In the genomic region with DNA sequence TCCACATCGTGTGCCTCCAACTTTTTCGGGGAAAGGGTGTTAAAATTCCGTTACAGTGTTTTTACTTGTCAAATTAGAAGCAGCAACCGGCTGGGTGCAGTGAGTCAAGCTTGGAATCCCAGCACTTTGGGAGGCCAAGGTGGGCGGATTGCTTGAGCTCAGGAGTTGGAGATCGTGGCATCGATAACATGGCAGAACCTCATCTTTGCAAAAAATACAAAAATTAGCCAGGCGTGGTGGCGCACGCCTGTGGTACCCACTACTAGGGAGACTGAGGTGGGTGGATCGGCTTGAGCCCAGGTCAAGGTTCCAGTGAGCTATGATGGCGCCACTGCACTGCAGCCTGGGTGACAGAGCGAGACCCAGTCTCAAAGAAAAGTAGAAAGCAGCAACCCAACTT, we compare ENCODE assay signal across 9 cellular contexts. TPM values are rescaled to one million over a fixed set of nuclear protein-coding genes. Genes with fewer than 3 reads are reported as not detected.
DNase-seq lines count a peak whose midpoint lies in the region; ATAC-seq, FAIRE-seq and TF ChIP-seq lines count a peak whose summit lies in the region.
"Had no signal": no experiment of that assay in that cellular context is flagged by ENCODE, and none has a peak within 500 bp of the region (broad histone marks: within the 10 kb centered on the region; RNA-seq: fewer than 3 reads in every experiment).

No MANE protein-coding gene starts in this region.

- TF ChIP-seq RAD21 in HepG2 (CRISPR knock-in tag; IDR thresholded peaks at IDR 0.05) = no peak

- H3K4me1 Mint-ChIP-seq in activated CD4-positive, alpha-beta T cell treated with anti-CD3 and anti-CD28 coated beads, Interleukin-2, amount 10 ng/mL, durations not matched to agents 7 days and 5 days = peaks cover 58% of the 10 kb centered on the region
- peaks cover 29% of the 10 kb centered on the region for H3K4me1 Mint-ChIP-seq in astrocyte (ENCODE audit: low read depth, unreplicated experiment)

- H3K27ac ChIP-seq in astrocyte (ENCODE audit: low read depth, low read length) (no peak overlapping the region), HepG2 (ENCODE audit: extremely low read length, insufficient read depth, low read length) (peak overlapping the region; percentile 72), thymus (ENCODE audit: low read depth) (peak overlapping the region; percentile 90)

- WGBS in HepG2 (ENCODE audit: low lambda C conversion rate) = 44% methylated on average over 12 of the region's 13 CpGs
- 78% methylated on average over 13 of the region's 13 CpGs for WGBS in thymus

- H3K9ac ChIP-seq in astrocyte (ENCODE audit: low read length) (peak overlapping the region; percentile 91), HepG2 (ENCODE audit: insufficient read depth, low read depth, low read length) (peak overlapping the region; percentile 78)

- H3K4me1 ChIP-seq in astrocyte (ENCODE audit: insufficient read depth, low read length) (peaks cover 22% of the 10 kb centered on the region), HepG2 (ENCODE audit: insufficient read depth, low read length) (peaks cover 42% of the 10 kb centered on the region), thymus (ENCODE audit: control insufficient read depth, insufficient read depth, low read length) (peaks cover 31% of the 10 kb centered on the region)

- BruUV-seq in HepG2 (replicated peaks; lab: Mats Ljungman, UMichigan) = no TSS peak

- TF ChIP-seq EP300 in HepG2 (IDR thresholded peaks at IDR 0.05; ENCODE audit: low read depth in 2 of 2, low read length in 2 of 2) (no peak), HepG2 (CRISPR knock-in tag; IDR thresholded peaks at IDR 0.05; ENCODE audit: borderline replicate concordance) (no peak)

- CTCF ChIA-PET in activated CD4-positive, alpha-beta T cell treated with anti-CD3 and anti-CD28 coated beads, Interleukin-2, amount 10 ng/mL, durations not matched to agents 7 days and 5 days (lab: Charles Lee) = interaction anchor here (0.6 to 1.7 kb wide), 7 partner anchors 11 to 250 kb away, joined by 3 to 7 read pairs (median 4); no protein-coding TSS in a partner anchor
- CTCF ChIA-PET in HepG2 (lab: Yijun Ruan, JAX; ENCODE audit: low intra/inter-chr PET ratio, low total read pairs) = no interaction called here

- H3K27ac Mint-ChIP-seq in activated CD4-positive, alpha-beta T cell treated with anti-CD3 and anti-CD28 coated beads, Interleukin-2, amount 10 ng/mL, durations not matched to agents 7 days and 5 days = peak overlapping the region; percentile 98
- peak overlapping the region; percentile 94 for H3K27ac Mint-ChIP-seq in astrocyte (ENCODE audit: unreplicated experiment)

- H2AFZ ChIP-seq in astrocyte (ENCODE audit: low read depth, low read length) = no peak overlapping the region
- H2AFZ ChIP-seq in HepG2 (ENCODE audit: low read length) = no peak overlapping the region

- in situ Hi-C loops in HepG2 (cut with HindIII; ENCODE audit: extremely low pct_ligation_motif_present, low pct_unique_long_range_greater_than_20kb) = loop anchor here (5.0 kb wide), 1 partner anchor 54 kb away; a partner anchor contains a TSS

- H3K4me2 ChIP-seq in astrocyte (ENCODE audit: low read length) (peak overlapping the region; percentile 90), HepG2 (ENCODE audit: low read depth, low read length) (peak overlapping the region; percentile 91)

- H3K36me3 ChIP-seq in astrocyte (ENCODE audit: insufficient read depth, low read length) (no peaks in the 10 kb centered on the region), HepG2 (replicated peaks in 1 of 2; ENCODE audit: control insufficient read depth in 1 of 2, insufficient read depth in 2 of 2, low read length in 2 of 2) (peaks cover 17 to 41% of the 10 kb centered on the region in 2 experiments; a peak in 4 of 5 replicates), thymus (ENCODE audit: control insufficient read depth, insufficient read depth) (peaks cover 46% of the 10 kb centered on the region)

- TF ChIP-seq CTCF in astrocyte (IDR thresholded peaks at IDR 0.05; ENCODE audit: insufficient read depth, low read depth, low read length) = no peak
- TF ChIP-seq CTCF in HepG2 (CRISPR knock-in tag; IDR thresholded peaks at IDR 0.05) = no peak

- H3K9me3 Mint-ChIP-seq in activated CD4-positive, alpha-beta T cell treated with anti-CD3 and anti-CD28 coated beads, Interleukin-2, amount 10 ng/mL, durations not matched to agents 7 days and 5 days = no peaks in the 10 kb centered on the region
- no peaks in the 10 kb centered on the region for H3K9me3 Mint-ChIP-seq in astrocyte (ENCODE audit: unreplicated experiment)

- no peak for FAIRE-seq in astrocyte (lab: Jason Lieb, UNC)
- FAIRE-seq in HepG2 (lab: Jason Lieb, UNC) = no peak

- peak overlapping the region; percentile 96 for H3K4me3 Mint-ChIP-seq in activated CD4-positive, alpha-beta T cell treated with anti-CD3 and anti-CD28 coated beads, Interleukin-2, amount 10 ng/mL, durations not matched to agents 7 days and 5 days
- peak overlapping the region; percentile 98 for H3K4me3 Mint-ChIP-seq in astrocyte (ENCODE audit: unreplicated experiment)

- H3K27me3 ChIP-seq in astrocyte (ENCODE audit: insufficient read depth, low read length) (no peaks in the 10 kb centered on the region), HepG2 (ENCODE audit: control insufficient read depth in 1 of 2, insufficient read depth in 2 of 2, low read length in 2 of 2) (no peaks in the 10 kb centered on the region; a peak in 1 of 5 replicates), thymus (ENCODE audit: control insufficient read depth, insufficient read depth) (no peaks in the 10 kb centered on the region)

- peak overlapping the region; percentile 93 for H3K4me3 ChIP-seq in astrocyte (ENCODE audit: insufficient read depth, low read depth, low read length)
- H3K4me3 ChIP-seq in HepG2 (replicated peaks in 1 of 3; ENCODE audit: insufficient read depth in 1 of 3, low read depth in 2 of 3, low read length in 3 of 3) = peak overlapping the region; percentile 75 to 95 (median 94)
- peak overlapping the region; percentile 88 for H3K4me3 ChIP-seq in thymus (ENCODE audit: low read length)

- intact Hi-C loops in HepG2 (cut with micrococcal nuclease; ENCODE audit: unreplicated experiment) = loop anchor here (5.0 kb wide), 1 partner anchor 54 kb away; a partner anchor contains a TSS

- peaks cover 73% of the 10 kb centered on the region for H4K20me1 ChIP-seq in astrocyte (ENCODE audit: insufficient read depth, low read length)
- H4K20me1 ChIP-seq in HepG2 (ENCODE audit: insufficient read depth, low read length) = 0 out of 2 replicates have a peak, but pooled peaks cover under 1% of the 10 kb centered on the region

- H3K79me2 ChIP-seq in astrocyte (ENCODE audit: insufficient read depth, low read length) (peaks cover 95% of the 10 kb centered on the region), HepG2 (ENCODE audit: insufficient read depth, low read length) (peaks cover 58% of the 10 kb centered on the region)

- DNase-seq in activated CD4-positive, alpha-beta T cell treated with anti-CD3 and anti-CD28 coated beads, Interleukin-2, amount 10 ng/mL, durations not matched to agents 7 days and 5 days = no peak
- DNase-seq in activated CD4-positive, alpha-beta T cell treated with anti-CD3 and anti-CD28 coated beads, Interleukin-2, amount 50 U/mL, for 48 hours = no peak
- DNase-seq in astrocyte (ENCODE audit: low read depth) (no peak), HepG2 (ENCODE audit: low spot score) (no peak), DMS114 treated with DMSO at 0.1 percent for 48 hours (lab: John Stamatoyannopoulos, UW; ENCODE audit: unreplicated experiment) (no peak), NK-92 (lab: John Stamatoyannopoulos, UW; ENCODE audit: unreplicated experiment) (no peak)
- no peak for DNase-seq in stimulated activated CD4-positive, alpha-beta T cell treated with anti-CD3 and anti-CD28 coated beads, Interleukin-4, amount 100 ng/mL, for 24 hours
- DNase-seq: activated CD8-positive, alpha-beta memory T cell treated with anti-CD3 and anti-CD28 coated beads, Interleukin-2, amount 50 U/mL, for 4 hours had no signal

- peaks cover 46% of the 10 kb centered on the region for H3K36me3 Mint-ChIP-seq in activated CD4-positive, alpha-beta T cell treated with anti-CD3 and anti-CD28 coated beads, Interleukin-2, amount 10 ng/mL, durations not matched to agents 7 days and 5 days (ENCODE audit: low read depth)
- H3K36me3 Mint-ChIP-seq in astrocyte (ENCODE audit: low read depth, unreplicated experiment) = peaks cover 11% of the 10 kb centered on the region

- no peak for TF ChIP-seq POLR2A in HepG2 (IDR thresholded peaks at IDR 0.05; ENCODE audit: insufficient read depth in 1 of 2, low read depth in 2 of 2, low read length in 2 of 2)

- no peak for ATAC-seq in HepG2

- POLR2A ChIA-PET in activated CD4-positive, alpha-beta T cell treated with anti-CD3 and anti-CD28 coated beads, Interleukin-2, amount 10 ng/mL, durations not matched to agents 7 days and 5 days (lab: Charles Lee) = interaction anchor here (1.7 kb wide), 1 partner anchor 11 kb away, joined by 6 read pairs; no protein-coding TSS in a partner anchor
- POLR2A ChIA-PET in HepG2 (lab: Yijun Ruan, JAX) = interaction anchor here (0.9 to 1.4 kb wide), 4 partner anchors 25 to 88 kb away, joined by 3 to 4 read pairs (median 3); a partner anchor contains a TSS

- H3K9me3 ChIP-seq in astrocyte (ENCODE audit: insufficient read depth, low read depth, low read length) (no peaks in the 10 kb centered on the region), HepG2 (ENCODE audit: low read length) (no peaks in the 10 kb centered on the region), thymus (ENCODE audit: control insufficient read depth) (no peaks in the 10 kb centered on the region)

- H3K27me3 Mint-ChIP-seq in activated CD4-positive, alpha-beta T cell treated with anti-CD3 and anti-CD28 coated beads, Interleukin-2, amount 10 ng/mL, durations not matched to agents 7 days and 5 days = no peaks in the 10 kb centered on the region
- H3K27me3 Mint-ChIP-seq in astrocyte (ENCODE audit: low read depth, unreplicated experiment) = no peaks in the 10 kb centered on the region

RNA-seq across cellular contexts. Expression of a gene that starts 1.1 kb away (rescaled TPM):
- 10 to 100 TPM; 40.6 to 43.1 TPM for total RNA-seq in activated CD4-positive, alpha-beta T cell treated with anti-CD3 and anti-CD28 coated beads, Interleukin-2, amount 10 ng/mL, durations not matched to agents 7 days and 5 days
- total RNA-seq in astrocyte = 63.1 and 66.2 TPM in 2 replicates
- 17.2 and 21.2 TPM in 2 replicates for total RNA-seq in HepG2 (2016; rRNA removed; fragmentation: Illumina TruSeq; extraction: Trizol)
- 6.0 and 7.6 TPM in 2 replicates for total RNA-seq in HepG2 (2016; cell fraction: cytosol; rRNA removed; fragmentation: Illumina TruSeq; extraction: Trizol; ENCODE audit: low read depth)
- 15.6 and 20.2 TPM in 2 replicates for total RNA-seq in HepG2 (2016; cell fraction: insoluble cytoplasmic fraction; rRNA removed; fragmentation: Illumina TruSeq; extraction: Trizol)
- 18.9 and 19.7 TPM in 2 replicates for total RNA-seq in HepG2 (2016; cell fraction: membrane; rRNA removed; fragmentation: Illumina TruSeq; extraction: Trizol)
- 18.5 and 21.4 TPM in 2 replicates for total RNA-seq in HepG2 (2016; cell fraction: nucleus; rRNA removed; fragmentation: Illumina TruSeq; extraction: Trizol)
- polyA plus RNA-seq in HepG2 (2011; rRNA removed) = 46.5 and 48.0 TPM in 2 replicates
- 31.6 and 37.8 TPM in 2 replicates for polyA plus RNA-seq in HepG2 (2011; cell fraction: cytosol; rRNA removed)
- polyA plus RNA-seq in HepG2 (2011; cell fraction: nucleus; rRNA removed) = 26.3 and 38.8 TPM in 2 replicates
- 25.6 and 26.5 TPM in 2 replicates for polyA plus RNA-seq in HepG2 (2012)
- polyA plus RNA-seq in HepG2 (2016; cell fraction: cytosol; fragmentation: Illumina TruSeq; extraction: Trizol; ENCODE audit: low read depth) = 5.7 and 6.3 TPM in 2 replicates
- polyA plus RNA-seq in HepG2 (2016; cell fraction: insoluble cytoplasmic fraction; fragmentation: Illumina TruSeq; extraction: Trizol; ENCODE audit: low read depth) = 16.1 and 22.5 TPM in 2 replicates
- 20.6 and 22.2 TPM in 2 replicates for polyA plus RNA-seq in HepG2 (2016; cell fraction: membrane; fragmentation: Illumina TruSeq; extraction: Trizol; ENCODE audit: low read depth)
- polyA plus RNA-seq in HepG2 (2016; cell fraction: nucleus; fragmentation: Illumina TruSeq; extraction: Trizol; ENCODE audit: insufficient read depth, low read depth) = 45.9 and 46.6 TPM in 2 replicates
- 181 and 185 TPM in 2 replicates for polyA minus RNA-seq in HepG2 (2011; rRNA and poly(A)+ RNA removed; ENCODE audit: low replicate concordance)
- polyA minus RNA-seq in HepG2 (2011; cell fraction: cytosol; rRNA and poly(A)+ RNA removed) = 33.0 and 39.5 TPM in 2 replicates
- 24.8 and 31.7 TPM in 2 replicates for polyA minus RNA-seq in HepG2 (2011; cell fraction: nucleus; rRNA and poly(A)+ RNA removed)
- 31.3 TPM for polyA plus RNA-seq in thymus

RNA-seq across cellular contexts. Expression of a gene that starts 31.1 kb away (rescaled TPM):
- 10 to 100 TPM; 57.9 to 62.2 TPM for total RNA-seq in activated CD4-positive, alpha-beta T cell treated with anti-CD3 and anti-CD28 coated beads, Interleukin-2, amount 10 ng/mL, durations not matched to agents 7 days and 5 days
- total RNA-seq in astrocyte (41.5 and 45.3 TPM in 2 replicates), HepG2 (2016; rRNA removed; fragmentation: Illumina TruSeq; extraction: Trizol) (4.3 and 9.1 TPM in 2 replicates)
- total RNA-seq in HepG2 (2016; cell fraction: cytosol; rRNA removed; fragmentation: Illumina TruSeq; extraction: Trizol; ENCODE audit: low read depth) = 3.8 and 4.0 TPM in 2 replicates
- 6.0 and 7.4 TPM in 2 replicates for total RNA-seq in HepG2 (2016; cell fraction: insoluble cytoplasmic fraction; rRNA removed; fragmentation: Illumina TruSeq; extraction: Trizol)
- total RNA-seq in HepG2 (2016; cell fraction: membrane; rRNA removed; fragmentation: Illumina TruSeq; extraction: Trizol) = 5.5 and 6.1 TPM in 2 replicates
- total RNA-seq in HepG2 (2016; cell fraction: nucleus; rRNA removed; fragmentation: Illumina TruSeq; extraction: Trizol) = 8.1 and 13.9 TPM in 2 replicates
- polyA plus RNA-seq in HepG2 (2011; rRNA removed) (5.4 and 5.9 TPM in 2 replicates), thymus (25.4 TPM)
- 2.9 and 3.2 TPM in 2 replicates for polyA plus RNA-seq in HepG2 (2011; cell fraction: cytosol; rRNA removed)
- 34.4 and 39.5 TPM in 2 replicates for polyA plus RNA-seq in HepG2 (2011; cell fraction: nucleus; rRNA removed)
- 20.4 and 25.1 TPM in 2 replicates for polyA plus RNA-seq in HepG2 (2012)
- 2.1 and 2.2 TPM in 2 replicates for polyA plus RNA-seq in HepG2 (2016; cell fraction: cytosol; fragmentation: Illumina TruSeq; extraction: Trizol; ENCODE audit: low read depth)
- 19.7 and 26.9 TPM in 2 replicates for polyA plus RNA-seq in HepG2 (2016; cell fraction: insoluble cytoplasmic fraction; fragmentation: Illumina TruSeq; extraction: Trizol; ENCODE audit: low read depth)
- polyA plus RNA-seq in HepG2 (2016; cell fraction: membrane; fragmentation: Illumina TruSeq; extraction: Trizol; ENCODE audit: low read depth) = 4.9 and 6.0 TPM in 2 replicates
- polyA plus RNA-seq in HepG2 (2016; cell fraction: nucleus; fragmentation: Illumina TruSeq; extraction: Trizol; ENCODE audit: insufficient read depth, low read depth) = 54.8 and 59.8 TPM in 2 replicates
- 10.1 and 16.3 TPM in 2 replicates for polyA minus RNA-seq in HepG2 (2011; rRNA and poly(A)+ RNA removed; ENCODE audit: low replicate concordance)
- 7.1 and 9.3 TPM in 2 replicates for polyA minus RNA-seq in HepG2 (2011; cell fraction: cytosol; rRNA and poly(A)+ RNA removed)
- 18.4 and 19.8 TPM in 2 replicates for polyA minus RNA-seq in HepG2 (2011; cell fraction: nucleus; rRNA and poly(A)+ RNA removed)

RNA-seq across cellular contexts. Expression of a gene that starts 54.7 kb away (rescaled TPM):
- total RNA-seq in activated CD4-positive, alpha-beta T cell treated with anti-CD3 and anti-CD28 coated beads, Interleukin-2, amount 10 ng/mL, durations not matched to agents 7 days and 5 days = 10 to 100 TPM; 14.6 to 15.6 TPM
- total RNA-seq in astrocyte = 11.8 and 15.0 TPM in 2 replicates
- total RNA-seq in HepG2 (2016; rRNA removed; fragmentation: Illumina TruSeq; extraction: Trizol) = 3.3 and 3.8 TPM in 2 replicates
- 0.88 and 1.1 TPM in 2 replicates for total RNA-seq in HepG2 (2016; cell fraction: cytosol; rRNA removed; fragmentation: Illumina TruSeq; extraction: Trizol; ENCODE audit: low read depth)
- total RNA-seq in HepG2 (2016; cell fraction: insoluble cytoplasmic fraction; rRNA removed; fragmentation: Illumina TruSeq; extraction: Trizol) = 2.3 and 2.9 TPM in 2 replicates
- total RNA-seq in HepG2 (2016; cell fraction: membrane; rRNA removed; fragmentation: Illumina TruSeq; extraction: Trizol) = 2.2 and 2.5 TPM in 2 replicates
- 4.4 and 6.8 TPM in 2 replicates for total RNA-seq in HepG2 (2016; cell fraction: nucleus; rRNA removed; fragmentation: Illumina TruSeq; extraction: Trizol)
- 3.3 and 3.5 TPM in 2 replicates for polyA plus RNA-seq in HepG2 (2011; rRNA removed)
- 2.7 and 3.7 TPM in 2 replicates for polyA plus RNA-seq in HepG2 (2011; cell fraction: cytosol; rRNA removed)
- 4.2 and 6.4 TPM in 2 replicates for polyA plus RNA-seq in HepG2 (2011; cell fraction: nucleus; rRNA removed)
- polyA plus RNA-seq in HepG2 (2012) = 3.0 and 3.2 TPM in 2 replicates
- polyA plus RNA-seq in HepG2 (2016; cell fraction: cytosol; fragmentation: Illumina TruSeq; extraction: Trizol; ENCODE audit: low read depth) = 0.35 and 0.40 TPM in 2 replicates
- polyA plus RNA-seq in HepG2 (2016; cell fraction: insoluble cytoplasmic fraction; fragmentation: Illumina TruSeq; extraction: Trizol; ENCODE audit: low read depth) = 3.6 and 5.3 TPM in 2 replicates
- polyA plus RNA-seq in HepG2 (2016; cell fraction: membrane; fragmentation: Illumina TruSeq; extraction: Trizol; ENCODE audit: low read depth) = 1.6 and 1.7 TPM in 2 replicates
- polyA plus RNA-seq in HepG2 (2016; cell fraction: nucleus; fragmentation: Illumina TruSeq; extraction: Trizol; ENCODE audit: insufficient read depth, low read depth) = 6.4 and 8.6 TPM in 2 replicates
- 12.3 and 16.1 TPM in 2 replicates for polyA minus RNA-seq in HepG2 (2011; rRNA and poly(A)+ RNA removed; ENCODE audit: low replicate concordance)
- polyA minus RNA-seq in HepG2 (2011; cell fraction: cytosol; rRNA and poly(A)+ RNA removed) = 4.7 and 5.5 TPM in 2 replicates
- 14.0 and 19.3 TPM in 2 replicates for polyA minus RNA-seq in HepG2 (2011; cell fraction: nucleus; rRNA and poly(A)+ RNA removed)
- 8.1 TPM for polyA plus RNA-seq in thymus
